In the genomic region with DNA sequence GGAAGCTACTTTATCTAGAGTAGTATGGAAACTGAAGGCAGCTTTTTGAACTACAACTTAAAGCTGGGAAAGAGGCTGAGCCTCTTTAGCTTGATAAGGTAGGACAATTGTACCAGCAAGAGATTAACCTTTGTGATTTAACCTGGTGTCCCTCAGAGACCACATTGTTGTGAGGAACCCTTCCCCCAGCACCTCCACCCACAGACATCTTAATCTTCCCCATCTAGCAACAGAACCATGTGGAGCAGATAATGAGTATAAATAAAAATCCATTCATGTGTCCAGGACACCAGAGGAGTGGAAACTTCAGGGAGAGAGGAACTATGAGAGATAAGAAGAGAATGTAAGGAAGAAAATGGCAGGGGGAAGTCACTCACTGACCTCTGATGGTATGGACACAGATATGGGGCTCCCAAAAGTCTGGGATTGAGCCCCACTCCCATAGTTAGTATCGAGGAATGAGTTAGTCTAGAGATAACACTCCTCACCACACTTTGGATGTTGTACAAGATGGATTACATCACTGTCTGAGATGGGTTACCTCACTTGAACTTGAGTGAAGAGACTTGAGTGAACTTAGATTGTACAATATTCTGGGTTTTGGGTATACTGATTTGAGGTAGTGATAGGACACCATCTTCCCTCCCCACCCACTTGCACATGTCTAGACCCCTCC, we compare ENCODE assay signal across 18 cellular contexts.
"Had no signal": no experiment of that assay in that cellular context is flagged by ENCODE, and none has a peak within 500 bp of the region (broad histone marks: within the 10 kb centered on the region; RNA-seq: fewer than 3 reads in every experiment).

No MANE protein-coding gene starts in this region.

- H3K36me3 Mint-ChIP-seq: natural killer cell treated with Interleukin-12 subunit alpha and Interleukin-12 subunit beta and Interleukin-15 and Interleukin-18, amount 100 ng/mL, for 72 hours; type B pancreatic cell had no signal

- H3K9me3 Mint-ChIP-seq: activated B cell treated with CpG ODN at 0.5 μM for 24 hours; natural killer cell treated with Interleukin-12 subunit alpha and Interleukin-12 subunit beta and Interleukin-15 and Interleukin-18, amount 100 ng/mL, for 72 hours had no signal

- H3K4me3 Mint-ChIP-seq: activated B cell treated with CpG ODN at 0.5 μM for 24 hours, type B pancreatic cell had no signal

- ATAC-seq: left lobe of liver; natural killer cell treated with Interleukin-12 subunit alpha and Interleukin-12 subunit beta and Interleukin-15 and Interleukin-18, amount 100 ng/mL, for 72 hours; sciatic nerve had no signal

- DNase-seq: activated B cell treated with CpG ODN at 0.5 μM for 24 hours; activated CD4-positive, alpha-beta T cell treated with anti-CD3 and anti-CD28 coated beads, Interleukin-2, amount 50 U/mL, for 4 hours; activated CD8-positive, alpha-beta memory T cell treated with anti-CD3 and anti-CD28 coated beads, Interleukin-2, amount 50 U/mL, for 4 hours; activated naive CD4-positive, alpha-beta T cell treated with Interleukin-2 at 50 U/mL for 16 hours; cerebellar nuclear complex; dorsolateral prefrontal cortex; foreskin melanocyte; head of caudate nucleus; occipital lobe; SK-N-SH; spleen; stimulated activated CD4-positive, alpha-beta T cell treated with anti-CD3 and anti-CD28 coated beads, Interleukin-2, amount 100 ng/mL, for 24 hours; stimulated activated naive CD4-positive, alpha-beta T cell; substantia nigra had no signal

- H3K27ac Mint-ChIP-seq: activated B cell treated with CpG ODN at 0.5 μM for 24 hours, type B pancreatic cell had no signal

- H3K27me3 Mint-ChIP-seq: activated B cell treated with CpG ODN at 0.5 μM for 24 hours; natural killer cell treated with Interleukin-12 subunit alpha and Interleukin-12 subunit beta and Interleukin-15 and Interleukin-18, amount 100 ng/mL, for 72 hours; type B pancreatic cell had no signal
